Comparison of ENCODE assay signal across 8 cellular contexts in the genomic region with DNA sequence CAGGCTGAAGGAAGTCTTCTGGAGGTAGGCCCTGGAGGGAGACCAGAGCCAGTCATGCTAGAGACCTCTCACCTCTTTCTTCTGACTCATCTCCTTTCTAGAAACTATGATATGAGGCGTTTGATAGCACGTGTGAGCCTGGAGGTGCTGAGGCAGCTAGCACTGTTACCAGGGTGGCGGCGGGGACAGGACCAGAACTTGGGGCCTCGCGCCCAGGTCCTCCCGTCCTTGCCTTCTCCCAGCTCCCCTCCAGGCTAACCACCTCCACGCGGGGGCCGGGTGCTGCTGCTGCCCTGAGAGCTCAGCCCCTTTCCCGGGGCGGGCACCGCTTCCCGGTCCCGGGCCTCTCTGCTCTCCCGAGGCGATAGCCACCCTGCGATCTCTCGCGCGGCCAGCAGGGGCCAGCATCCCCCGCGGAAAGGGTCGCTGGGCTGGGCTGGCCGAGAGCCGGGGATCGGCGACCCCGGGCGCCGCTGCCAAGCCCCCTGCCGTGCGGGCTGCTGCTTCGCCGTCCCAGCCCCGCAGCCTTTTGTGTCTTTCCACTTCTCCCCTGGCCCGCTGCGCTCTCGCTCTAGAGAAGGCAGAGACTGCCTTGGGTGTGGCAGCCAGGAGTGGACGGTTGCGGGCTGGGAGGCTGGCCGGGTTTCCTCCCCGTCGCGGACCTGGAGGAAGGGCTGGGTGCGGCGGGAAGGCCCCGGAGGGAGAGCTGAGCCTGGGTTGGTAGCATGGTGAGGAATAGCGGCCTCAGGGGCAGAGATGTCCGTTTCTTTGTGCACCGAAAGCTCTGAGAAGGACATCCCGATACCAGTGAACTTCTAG. TPM values are rescaled to one million over a fixed set of nuclear protein-coding genes. Genes with fewer than 3 reads are reported as not detected.
DNase-seq lines count a peak whose midpoint lies in the region; ATAC-seq and TF ChIP-seq lines count a peak whose summit lies in the region.

No MANE protein-coding gene starts in this region.

- no peak for TF ChIP-seq POLR2A in spleen (IDR thresholded peaks at IDR 0.05)

- H3K9me3 Mint-ChIP-seq in activated B cell treated with CpG ODN at 0.5 μM for 24 hours: no peaks in the 10 kb centered on the region

- H3K4me1 ChIP-seq in spleen: peaks cover 4 to 14% (median 12%) of the 10 kb centered on the region in 6 donors

- CTCF ChIA-PET in activated B cell treated with CpG ODN at 0.5 μM for 24 hours (lab: Charles Lee): interaction anchor here (0.7 to 9.0 kb wide), 16 partner anchors 8 to 1405 kb away, joined by 3 to 187 read pairs (median 4); no protein-coding TSS in a partner anchor

- intact Hi-C loops in activated B cell treated with CpG ODN at 0.5 μM for 24 hours (cut with micrococcal nuclease) (loop anchor here (1.0 to 2.0 kb wide), 6 partner anchors 318 to 1404 kb away; no protein-coding TSS in a partner anchor), spleen (cut with DNase I; ENCODE audit: low total_unique reads) (loop anchor here (2.0 kb wide), 1 partner anchor 316 kb away; no protein-coding TSS in a partner anchor)

- peak overlapping the region in 7 of 8 donors; percentile 4 to 77 (median 73) for H3K27ac ChIP-seq in spleen

- H3K4me3 Mint-ChIP-seq in activated B cell treated with CpG ODN at 0.5 μM for 24 hours: peak overlapping the region; percentile 67

- H3K9me3 ChIP-seq in spleen: no peaks in the 10 kb centered on the region

- 6 to 15% (median 9%) methylated on average over 15 to 52 of the region's 52 CpGs for WGBS in spleen, 5 donors

- no peak overlapping the region for H3K27ac Mint-ChIP-seq in activated B cell treated with CpG ODN at 0.5 μM for 24 hours

- peak; percentile 59 for TF ChIP-seq CTCF in activated B cell treated with CpG ODN at 0.5 μM for 24 hours (IDR thresholded peaks at IDR 0.05)
- TF ChIP-seq CTCF in cardiac fibroblast (IDR thresholded peaks at IDR 0.05; ENCODE audit: low read depth, low read length): peak; percentile 74
- TF ChIP-seq CTCF in spleen (IDR thresholded peaks at IDR 0.05 in 8 of 11, conservative IDR thresholded peaks at IDR 0.05 in 3 of 11): peak; percentile 77 to 98 (median 95)

- peak; percentile 74 for ATAC-seq in HG02870 (IDR thresholded peaks at IDR 0.05; ENCODE audit: unreplicated experiment)
- ATAC-seq in activated B cell treated with CpG ODN at 0.5 μM for 24 hours (ENCODE audit: low read depth): peak; percentile 87

- no peaks in the 10 kb centered on the region for H3K36me3 Mint-ChIP-seq in activated B cell treated with CpG ODN at 0.5 μM for 24 hours (ENCODE audit: low read depth)

- peaks cover 0 to 17% (median 0%) of the 10 kb centered on the region in 7 donors for H3K27me3 ChIP-seq in spleen (replicated peaks in 1 of 7)

- H3K4me1 Mint-ChIP-seq in activated B cell treated with CpG ODN at 0.5 μM for 24 hours: peaks cover 4% of the 10 kb centered on the region

- peak overlapping the region; percentile 57 to 68 for H3K4me3 ChIP-seq in cardiac fibroblast (replicated peaks in 1 of 2; ENCODE audit: low read depth in 2 of 2, low read length in 2 of 2)
- peak overlapping the region; percentile 39 to 79 (median 47) for H3K4me3 ChIP-seq in spleen

- peaks cover 3% of the 10 kb centered on the region for H3K27me3 Mint-ChIP-seq in activated B cell treated with CpG ODN at 0.5 μM for 24 hours

- H3K36me3 ChIP-seq in spleen: no peaks in the 10 kb centered on the region

- POLR2A ChIA-PET in activated B cell treated with CpG ODN at 0.5 μM for 24 hours (lab: Charles Lee): interaction anchor here (0.6 to 0.7 kb wide), 3 partner anchors 318 to 471 kb away, joined by 3 read pairs; no protein-coding TSS in a partner anchor

- DNase-seq in SIG-M5 treated with dmso at 0.1 percent for 504 hours (lab: John Stamatoyannopoulos, UW; ENCODE audit: unreplicated experiment) (peak; percentile 40), SIG-M5 (lab: John Stamatoyannopoulos, UW) (no peak), NCI-H1694 treated with DMSO at 0.1 percent for 48 hours (lab: John Stamatoyannopoulos, UW) (peak; percentile 41), activated B cell treated with CpG ODN at 0.5 μM for 24 hours (peak; percentile 72), cardiac fibroblast (ENCODE audit: low read depth in 2 of 2) (peak; percentile 64 to 67), inferior parietal cortex (ENCODE audit: extremely low spot score) (peak; percentile 74), spleen (peak; percentile 93)

RNA-seq across cellular contexts. Expression of a gene that starts 49.1 kb away (rescaled TPM):
- total RNA-seq in activated B cell treated with CpG ODN at 0.5 μM for 24 hours (0.12 TPM in 1 of 2 replicates, not detected in the other), spleen (1 to 10 TPM in 1 of 7 donors, under 1 TPM in 5, not detected in 1; 0.51 to 2.6 (median 0.98) TPM)
- under 1 TPM; 0.22 to 0.53 (median 0.48) TPM for polyA plus RNA-seq in spleen
